Comparison of ENCODE assay signal across 30 cellular contexts in genomic region chr16:57364143-57364542, GRCh38. TPM values are rescaled to one million over a fixed set of nuclear protein-coding genes. Genes with fewer than 3 reads are reported as not detected.
"Had no signal": no experiment of that assay in that cellular context is flagged by ENCODE, and none has a peak within 500 bp of the region (broad histone marks: within the 10 kb centered on the region; RNA-seq: fewer than 3 reads in every experiment).

No MANE protein-coding gene starts in this region.

- H3K36me3 ChIP-seq: esophagus squamous epithelium, gastroesophageal sphincter had no signal

- DNase-seq: activated CD4-positive, alpha-beta T cell treated with anti-CD3 and anti-CD28 coated beads for 48 hours; activated CD4-positive, alpha-beta T cell treated with anti-CD3 and anti-CD28 coated beads, Interleukin-2, amount 50 U/mL, for 1 hour; activated CD4-positive, alpha-beta T cell treated with anti-CD3 and anti-CD28 coated beads, Interleukin-2, amount 50 U/mL, for 48 hours; activated CD8-positive, alpha-beta memory T cell treated with anti-CD3 and anti-CD28 coated beads for 24 hours; activated CD8-positive, alpha-beta T cell treated with anti-CD3 and anti-CD28 coated beads for 36 hours; activated naive CD4-positive, alpha-beta T cell treated with anti-CD3 and anti-CD28 coated beads for 36 hours; activated naive CD8-positive, alpha-beta T cell treated with anti-CD3 and anti-CD28 coated beads, Interleukin-2, amount 10 ng/mL, durations not matched to agents 7 days and 5 days; activated T-cell treated with anti-CD3 and anti-CD28 coated beads, Interleukin-2, amount 50 U/mL, for 4 hours; amniotic stem cell; body of pancreas; caudate nucleus; cortex of kidney; dermis blood vessel endothelial cell; effector CD4-positive, alpha-beta T cell; esophagus squamous epithelium; foreskin melanocyte; T-helper 2 cell had no signal

- H3K4me1 Mint-ChIP-seq: activated naive CD4-positive, alpha-beta T cell treated with anti-CD3 and anti-CD28 coated beads, Interleukin-2, amount 50 U/mL, for 24 hours; activated naive CD8-positive, alpha-beta T cell treated with anti-CD3 and anti-CD28 coated beads, Interleukin-2, amount 10 ng/mL, durations not matched to agents 7 days and 5 days had no signal

- FAIRE-seq: endometrium, endothelial cell of umbilical vein had no signal

- H3K4me3 ChIP-seq: body of pancreas, esophagus squamous epithelium, gastroesophageal sphincter had no signal

- H3K27me3 ChIP-seq: body of pancreas, esophagus squamous epithelium, gastroesophageal sphincter had no signal

- H3K4me1 ChIP-seq: gastroesophageal sphincter had no signal

- H3K27ac ChIP-seq: body of pancreas, epithelial cell of prostate, esophagus squamous epithelium, gastroesophageal sphincter had no signal

- H3K36me3 Mint-ChIP-seq: activated naive CD4-positive, alpha-beta T cell treated with anti-CD3 and anti-CD28 coated beads, Interleukin-2, amount 50 U/mL, for 24 hours; activated naive CD8-positive, alpha-beta T cell treated with anti-CD3 and anti-CD28 coated beads, Interleukin-2, amount 10 ng/mL, durations not matched to agents 7 days and 5 days had no signal

- H3K9me3 ChIP-seq: body of pancreas, esophagus squamous epithelium, gastroesophageal sphincter had no signal

- ATAC-seq: activated CD8-positive, alpha-beta T cell treated with anti-CD3 and anti-CD28 coated beads for 36 hours; activated T-cell treated with anti-CD3 and anti-CD28 coated beads, Interleukin-2, amount 50 U/mL, for 4 hours; activated T-helper 17 cell treated with anti-CD3 and anti-CD28 coated beads, Interleukin-2, amount 50 U/mL, for 72 hours; body of pancreas; gastroesophageal sphincter had no signal

- H3K27ac Mint-ChIP-seq: activated CD8-positive, alpha-beta T cell treated with anti-CD3 and anti-CD28 coated beads for 36 hours; activated naive CD4-positive, alpha-beta T cell treated with anti-CD3 and anti-CD28 coated beads for 36 hours; activated naive CD4-positive, alpha-beta T cell treated with anti-CD3 and anti-CD28 coated beads, Interleukin-2, amount 50 U/mL, for 24 hours; activated naive CD8-positive, alpha-beta T cell treated with anti-CD3 and anti-CD28 coated beads, Interleukin-2, amount 10 ng/mL, durations not matched to agents 7 days and 5 days had no signal

- H3K4me3 Mint-ChIP-seq: activated CD8-positive, alpha-beta T cell treated with anti-CD3 and anti-CD28 coated beads for 36 hours; activated naive CD4-positive, alpha-beta T cell treated with anti-CD3 and anti-CD28 coated beads for 36 hours; activated naive CD4-positive, alpha-beta T cell treated with anti-CD3 and anti-CD28 coated beads, Interleukin-2, amount 50 U/mL, for 24 hours; activated naive CD8-positive, alpha-beta T cell treated with anti-CD3 and anti-CD28 coated beads, Interleukin-2, amount 10 ng/mL, durations not matched to agents 7 days and 5 days; activated T-cell treated with anti-CD3 and anti-CD28 coated beads, Interleukin-2, amount 50 U/mL, for 4 hours; activated T-helper 17 cell treated with anti-CD3 and anti-CD28 coated beads, Interleukin-2, amount 50 U/mL, for 72 hours had no signal

- H3K9me3 Mint-ChIP-seq: activated CD8-positive, alpha-beta T cell treated with anti-CD3 and anti-CD28 coated beads for 36 hours; activated naive CD4-positive, alpha-beta T cell treated with anti-CD3 and anti-CD28 coated beads for 36 hours; activated naive CD4-positive, alpha-beta T cell treated with anti-CD3 and anti-CD28 coated beads, Interleukin-2, amount 50 U/mL, for 24 hours; activated naive CD8-positive, alpha-beta T cell treated with anti-CD3 and anti-CD28 coated beads, Interleukin-2, amount 10 ng/mL, durations not matched to agents 7 days and 5 days; activated T-cell treated with anti-CD3 and anti-CD28 coated beads, Interleukin-2, amount 50 U/mL, for 4 hours; activated T-helper 17 cell treated with anti-CD3 and anti-CD28 coated beads, Interleukin-2, amount 50 U/mL, for 72 hours had no signal

RNA-seq across cellular contexts. Expression of gene CCL22, which starts 5.6 kb away (rescaled TPM):
- total RNA-seq: body of pancreas, cerebellum, dermis blood vessel endothelial cell, endothelial cell of umbilical vein, fibroblast of lung, fibroblast of villous mesenchyme, gastroesophageal sphincter, glomerular endothelial cell had no signal
- polyA plus RNA-seq: endothelial cell of umbilical vein, fibroblast of lung had no signal

RNA-seq across cellular contexts. Expression of gene CX3CL1, which starts 8.1 kb away (rescaled TPM):
- total RNA-seq: activated naive CD4-positive, alpha-beta T cell treated with anti-CD3 and anti-CD28 coated beads for 36 hours; activated naive CD8-positive, alpha-beta T cell treated with anti-CD3 and anti-CD28 coated beads, Interleukin-2, amount 10 ng/mL, durations not matched to agents 7 days and 5 days; activated T-helper 17 cell treated with anti-CD3 and anti-CD28 coated beads, Interleukin-2, amount 50 U/mL, for 72 hours; fibroblast of lung; fibroblast of villous mesenchyme; T-helper 1 cell treated with Interleukin-12 subunit alpha and Interleukin-12 subunit beta and Interleukin-4 antibody, amounts not matched to agents 30 ng/mL and 1 ng/mL, for 36 hours had no signal
- polyA plus RNA-seq: fibroblast of lung had no signal

RNA-seq across cellular contexts. Expression of gene CCL17, which starts 40.4 kb away (rescaled TPM):
- total RNA-seq: activated naive CD4-positive, alpha-beta T cell treated with anti-CD3 and anti-CD28 coated beads for 36 hours; activated naive CD8-positive, alpha-beta T cell treated with anti-CD3 and anti-CD28 coated beads, Interleukin-2, amount 10 ng/mL, durations not matched to agents 7 days and 5 days; body of pancreas; cerebellum; dermis blood vessel endothelial cell; endothelial cell of umbilical vein; fibroblast of lung; fibroblast of villous mesenchyme; gastroesophageal sphincter; glomerular endothelial cell had no signal
- polyA plus RNA-seq: adipose tissue, aorta, endothelial cell of umbilical vein, fibroblast of lung had no signal
